In genomic region chr5:154823605-154824004, GRCh38 we compare ENCODE assay signal across 17 cellular contexts. TPM values are rescaled to one million over a fixed set of nuclear protein-coding genes. Genes with fewer than 3 reads are reported as not detected.
A peak's percentile ranks its signal among the peaks of the same experiment; 100 is the strongest.
DNase-seq lines count a peak whose midpoint lies in the region; ATAC-seq, FAIRE-seq and TF ChIP-seq lines count a peak whose summit lies in the region.
"Had no signal": no experiment of that assay in that cellular context is flagged by ENCODE, and none has a peak within 500 bp of the region (broad histone marks: within the 10 kb centered on the region; RNA-seq: fewer than 3 reads in every experiment).

No MANE protein-coding gene starts in this region.

- POLR2A ChIA-PET in IMR-90 (lab: Charles Lee; ENCODE audit: unreplicated experiment) (no interaction called here), endothelial cell of umbilical vein (lab: Charles Lee) (interaction anchor here (0.6 kb wide), 1 partner anchor 12 kb away, joined by 9 read pairs; no protein-coding TSS in a partner anchor)
- POLR2A ChIA-PET in activated CD4-positive, alpha-beta memory T cell treated with anti-CD3 and anti-CD28 coated beads, Interleukin-2, amount 10 ng/mL, durations not matched to agents 7 days and 5 days (lab: Charles Lee) = no interaction called here

- H3K9me3 ChIP-seq in IMR-90 (ENCODE audit: control insufficient read depth, insufficient read depth, low read length) (no peaks in the 10 kb centered on the region), endothelial cell of umbilical vein (replicated peaks; ENCODE audit: control insufficient read depth, insufficient read depth, low read length) (no peaks in the 10 kb centered on the region), pancreas (no peaks in the 10 kb centered on the region)

- DNase-seq in GM23338 (ENCODE audit: low spot score) = no peak
- DNase-seq in IMR-90 = no peak
- DNase-seq in endothelial cell of umbilical vein (ENCODE audit: low read depth, low spot score) = no peak
- DNase-seq in pancreas = peak in 1 of 6 donors; percentile 11
- no peak for DNase-seq in superior temporal gyrus (ENCODE audit: extremely low spot score)
- DNase-seq in activated CD4-positive, alpha-beta memory T cell treated with anti-CD3 and anti-CD28 coated beads, Interleukin-2, amount 10 ng/mL, durations not matched to agents 7 days and 5 days = no peak
- DNase-seq: COR-L47, NCI-H1417, NCI-H187 treated with DMSO at 0.1 percent for 48 hours, NCI-H2227 treated with DMSO at 0.1 percent for 48 hours, NCI-H524, PC-3 had no signal

- H2BK15ac ChIP-seq in IMR-90 (ENCODE audit: low read depth, low read length) = no peak overlapping the region

- H3K4me2 ChIP-seq in GM23338 (no peak overlapping the region), IMR-90 (ENCODE audit: low read depth, low read length) (no peak overlapping the region), endothelial cell of umbilical vein (ENCODE audit: insufficient read depth, low read length) (no peak overlapping the region)
- H3K4me2 ChIP-seq: KMS-11 had no signal

- H2AFZ ChIP-seq in GM23338 (no peak overlapping the region), IMR-90 (replicated peaks; ENCODE audit: low read length, poor library complexity) (no peak overlapping the region), endothelial cell of umbilical vein (ENCODE audit: low read depth, low read length) (no peak overlapping the region)

- H4K8ac ChIP-seq in IMR-90 (ENCODE audit: low read depth in 2 of 2, low read length in 2 of 2) = no peak overlapping the region

- TF ChIP-seq POLR2A in IMR-90 (IDR thresholded peaks at IDR 0.05; ENCODE audit: low read depth, low read length) (no peak), endothelial cell of umbilical vein (IDR thresholded peaks at IDR 0.05; ENCODE audit: low read depth, low read length) (no peak)

- no peak overlapping the region for H2BK5ac ChIP-seq in IMR-90 (ENCODE audit: low read depth, low read length, poor library complexity, severe bottlenecking)

- no peak overlapping the region for H3K9ac ChIP-seq in IMR-90 (ENCODE audit: low read depth, low read length)
- H3K9ac ChIP-seq in endothelial cell of umbilical vein (replicated peaks; ENCODE audit: extremely low read depth, insufficient read depth, low read length) = no peak overlapping the region
- H3K9ac ChIP-seq: KMS-11 had no signal

- H3K4me3 ChIP-seq in GM23338 (no peak overlapping the region), IMR-90 (ENCODE audit: insufficient read depth, low read depth, low read length) (no peak overlapping the region), endothelial cell of umbilical vein (replicated peaks in 1 of 3; ENCODE audit: insufficient read depth in 1 of 3, low read depth in 1 of 3, low read length in 3 of 3) (no peak overlapping the region), pancreas (no peak overlapping the region)

- H3K23ac ChIP-seq in IMR-90 (ENCODE audit: low read depth, low read length) = no peak overlapping the region

- TF ChIP-seq CTCF in GM23338 (conservative IDR thresholded peaks at IDR 0.05; ENCODE audit: low read depth in 2 of 2) (no peak), IMR-90 (conservative IDR thresholded peaks at IDR 0.05; ENCODE audit: low read depth, low read length) (no peak), endothelial cell of umbilical vein (IDR thresholded peaks at IDR 0.05; ENCODE audit: extremely low read depth in 1 of 2, insufficient read depth in 1 of 2, low read depth in 1 of 2, low read length in 2 of 2) (no peak), pancreas (IDR thresholded peaks at IDR 0.05) (no peak)

- peaks cover 27% of the 10 kb centered on the region for H3K27me3 Mint-ChIP-seq in GM23338 (ENCODE audit: insufficient read depth, low read depth, poor library complexity)
- H3K27me3 Mint-ChIP-seq in activated CD4-positive, alpha-beta memory T cell treated with anti-CD3 and anti-CD28 coated beads, Interleukin-2, amount 10 ng/mL, durations not matched to agents 7 days and 5 days = no peaks in the 10 kb centered on the region
- H3K27me3 Mint-ChIP-seq: B cell had no signal

- H4K91ac ChIP-seq in IMR-90 (ENCODE audit: insufficient read depth, low read depth, low read length) = no peak overlapping the region

- in situ Hi-C loops in IMR-90 (cut with MboI; ENCODE audit: low sequenced_read_pairs) = loop anchor here (25.0 kb wide), 1 partner anchor 361 kb away; no protein-coding TSS in a partner anchor

- ATAC-seq in GM23338 (no peak), IMR-90 (ENCODE audit: low read depth) (no peak), pancreas (peak in 3 of 4 donors; percentile 29 to 46 (median 33)), HG03025 (IDR thresholded peaks at IDR 0.05; ENCODE audit: low FRiP score, unreplicated experiment) (no peak)
- ATAC-seq: HCT116, PC-3 had no signal

- H3K36me3 ChIP-seq in GM23338 (ENCODE audit: insufficient read depth) (peaks cover 15% of the 10 kb centered on the region), IMR-90 (ENCODE audit: control insufficient read depth, insufficient read depth, low read length) (peaks cover 51% of the 10 kb centered on the region), endothelial cell of umbilical vein (ENCODE audit: control insufficient read depth in 2 of 2, extremely low read depth in 1 of 2, insufficient read depth in 2 of 2, low read length in 2 of 2) (peaks cover 0 to 15% of the 10 kb centered on the region in 2 experiments), pancreas (peaks cover 0 to 4% (median 0%) of the 10 kb centered on the region in 3 donors)

- H3K9me2 ChIP-seq in GM23338 (ENCODE audit: insufficient read depth) = no peaks in the 10 kb centered on the region

- no peak overlapping the region for H3K14ac ChIP-seq in IMR-90 (replicated peaks; ENCODE audit: low read depth, low read length)

- WGBS in IMR-90 (ENCODE audit: extremely low coverage in 2 of 2, insufficient read length in 1 of 2), 2 experiments = 86% methylated on average over 2 of the region's 4 CpGs; no CpG with 5 or more reads in 1 of the 2 experiments
- WGBS in pancreas, 2 donors = 69 to 77% methylated on average over 4 of the region's 4 CpGs

- 0 out of 2 replicates have a peak, but pooled peaks cover 8% of the 10 kb centered on the region for H3F3A ChIP-seq in GM23338 (replicated peaks; ENCODE audit: low read depth)

- no peak overlapping the region for H3K56ac ChIP-seq in IMR-90 (ENCODE audit: extremely low read depth, insufficient read depth, low read length)

- H3K79me2 ChIP-seq in GM23338 (replicated peaks; ENCODE audit: insufficient read depth) (no peaks in the 10 kb centered on the region), endothelial cell of umbilical vein (ENCODE audit: control insufficient read depth, insufficient read depth, low read length) (no peaks in the 10 kb centered on the region)

- no peak overlapping the region for H2BK20ac ChIP-seq in IMR-90 (ENCODE audit: low read depth, low read length)

- H2BK120ac ChIP-seq in IMR-90 (ENCODE audit: low read depth, low read length) = no peak overlapping the region

- FAIRE-seq in endothelial cell of umbilical vein (lab: Jason Lieb, UNC) = no peak
- FAIRE-seq in pancreas (lab: Jason Lieb, UNC) = no peak
- FAIRE-seq: G401.6 had no signal

- no peak overlapping the region for H3K4me3 Mint-ChIP-seq in GM23338
- no peak overlapping the region for H3K4me3 Mint-ChIP-seq in activated CD4-positive, alpha-beta memory T cell treated with anti-CD3 and anti-CD28 coated beads, Interleukin-2, amount 10 ng/mL, durations not matched to agents 7 days and 5 days
- H3K4me3 Mint-ChIP-seq: B cell had no signal

- intact Hi-C loops in IMR-90 (cut with micrococcal nuclease) = no loop called here
- intact Hi-C loops in endothelial cell of umbilical vein (cut with micrococcal nuclease) = no loop called here
- intact Hi-C loops in pancreas (cut with DNase I) = no loop called here

- no peak overlapping the region for H4K5ac ChIP-seq in IMR-90 (ENCODE audit: low read depth, low read length)

- no peak overlapping the region for H3K18ac ChIP-seq in IMR-90 (ENCODE audit: low read depth, low read length)

- H4K20me1 ChIP-seq in GM23338 (replicated peaks; ENCODE audit: insufficient read depth) = peaks cover 20% of the 10 kb centered on the region
- no peaks in the 10 kb centered on the region for H4K20me1 ChIP-seq in IMR-90 (ENCODE audit: insufficient read depth, low read length)
- no peaks in the 10 kb centered on the region for H4K20me1 ChIP-seq in endothelial cell of umbilical vein (replicated peaks; ENCODE audit: control insufficient read depth, extremely low read depth, insufficient read depth, low read length)

- peaks cover 17% of the 10 kb centered on the region for H3K4me1 Mint-ChIP-seq in GM23338
- peaks cover 43% of the 10 kb centered on the region for H3K4me1 Mint-ChIP-seq in activated CD4-positive, alpha-beta memory T cell treated with anti-CD3 and anti-CD28 coated beads, Interleukin-2, amount 10 ng/mL, durations not matched to agents 7 days and 5 days
- H3K4me1 Mint-ChIP-seq: B cell had no signal

- H3K9me1 ChIP-seq in IMR-90 (ENCODE audit: insufficient read depth, low read length) (peaks cover 15% of the 10 kb centered on the region; the same call in 1 of the 2 replicates), endothelial cell of umbilical vein (replicated peaks; ENCODE audit: control insufficient read depth, extremely low read depth, insufficient read depth, low read length) (no peaks in the 10 kb centered on the region)

- H3K27ac Mint-ChIP-seq in GM23338 = peak overlapping the region; percentile 35; the same call in 1 of the 2 replicates
- H3K27ac Mint-ChIP-seq in activated CD4-positive, alpha-beta memory T cell treated with anti-CD3 and anti-CD28 coated beads, Interleukin-2, amount 10 ng/mL, durations not matched to agents 7 days and 5 days = no peak overlapping the region
- H3K27ac Mint-ChIP-seq: B cell had no signal

- H3K27me3 ChIP-seq in GM23338 (ENCODE audit: insufficient read depth) (no peaks in the 10 kb centered on the region), IMR-90 (ENCODE audit: control insufficient read depth, insufficient read depth, low read length) (no peaks in the 10 kb centered on the region), endothelial cell of umbilical vein (ENCODE audit: control insufficient read depth in 2 of 2, insufficient read depth in 2 of 2, low read length in 2 of 2) (no peaks in the 10 kb centered on the region), pancreas (no peaks in the 10 kb centered on the region)

- no peak overlapping the region for H2AK5ac ChIP-seq in IMR-90 (ENCODE audit: low read depth, low read length)

- peaks cover 0 to 21% of the 10 kb centered on the region in 2 experiments; a peak in 3 of 4 replicates for H3K79me1 ChIP-seq in IMR-90 (ENCODE audit: low read depth in 1 of 2, low read length in 2 of 2)

- H3K4me1 ChIP-seq in GM23338 (ENCODE audit: insufficient read depth) (no peaks in the 10 kb centered on the region), IMR-90 (ENCODE audit: control insufficient read depth, insufficient read depth, low read length) (no peaks in the 10 kb centered on the region), endothelial cell of umbilical vein (ENCODE audit: control insufficient read depth, extremely low read depth, insufficient read depth, low read length) (no peaks in the 10 kb centered on the region), pancreas (no peaks in the 10 kb centered on the region)

- H2AK9ac ChIP-seq in IMR-90 (replicated peaks; ENCODE audit: low read depth, low read length, poor library complexity) = peak overlapping the region; percentile 16

- CTCF ChIA-PET in IMR-90 (lab: Yijun Ruan, JAX) = no interaction called here
- CTCF ChIA-PET in endothelial cell of umbilical vein (lab: Charles Lee) = interaction anchor here (1.6 kb wide), 1 partner anchor 11 kb away, joined by 3 read pairs; no protein-coding TSS in a partner anchor
- CTCF ChIA-PET in activated CD4-positive, alpha-beta memory T cell treated with anti-CD3 and anti-CD28 coated beads, Interleukin-2, amount 10 ng/mL, durations not matched to agents 7 days and 5 days (lab: Charles Lee) = interaction anchor here (0.6 kb wide), 1 partner anchor 14 kb away, joined by 3 read pairs; no protein-coding TSS in a partner anchor

- no peaks in the 10 kb centered on the region; the same call in 2 of the 3 replicates for H3K9me3 Mint-ChIP-seq in GM23338
- H3K9me3 Mint-ChIP-seq in activated CD4-positive, alpha-beta memory T cell treated with anti-CD3 and anti-CD28 coated beads, Interleukin-2, amount 10 ng/mL, durations not matched to agents 7 days and 5 days = no peaks in the 10 kb centered on the region

- BruUV-seq in IMR-90 (replicated peaks; lab: Mats Ljungman, UMichigan) (no TSS peak), endothelial cell of umbilical vein (replicated peaks; lab: Mats Ljungman, UMichigan) (no TSS peak)

- dilution Hi-C loops in IMR-90 (cut with HindIII; ENCODE audit: low sequenced_read_pairs, unreplicated experiment) (no loop called here), endothelial cell of umbilical vein (cut with MboI; ENCODE audit: extremely low pct_ligation_motif_present, low sequenced_read_pairs) (no loop called here)

- no peak overlapping the region for H3K4ac ChIP-seq in IMR-90 (ENCODE audit: low read depth, low read length)

- H3K27ac ChIP-seq in GM23338 (ENCODE audit: low read depth) = no peak overlapping the region
- H3K27ac ChIP-seq in IMR-90 (ENCODE audit: insufficient read depth, low read length) = no peak overlapping the region
- no peak overlapping the region for H3K27ac ChIP-seq in endothelial cell of umbilical vein (ENCODE audit: insufficient read depth, low read depth, low read length)
- H3K27ac ChIP-seq in pancreas = no peak overlapping the region
- H3K27ac ChIP-seq: KMS-11 had no signal

- peaks cover 52% of the 10 kb centered on the region for H3K36me3 Mint-ChIP-seq in GM23338 (ENCODE audit: low read depth)
- peaks cover 41% of the 10 kb centered on the region for H3K36me3 Mint-ChIP-seq in activated CD4-positive, alpha-beta memory T cell treated with anti-CD3 and anti-CD28 coated beads, Interleukin-2, amount 10 ng/mL, durations not matched to agents 7 days and 5 days (ENCODE audit: low read depth)

- TF ChIP-seq RAD21 in IMR-90 (IDR thresholded peaks at IDR 0.05; ENCODE audit: low read length) = no peak

RNA-seq across cellular contexts. Expression of gene FAXDC2, which starts 26.8 kb away (rescaled TPM):
- total RNA-seq in GM23338 (2014; rRNA removed; shearing (Covaris generic)) = 1.8 and 4.6 TPM in 2 replicates
- polyA plus RNA-seq in GM23338 (2016; fragmentation: Nextera tagmentation; extraction: Ambion mirVana) (2.5 and 4.0 TPM in 2 replicates), IMR-90 (2012; rRNA removed) (8.1 and 8.9 TPM in 2 replicates), endothelial cell of umbilical vein (12.0 and 13.4 TPM in 2 replicates), pancreas (10 to 100 TPM in 1 of 2 donors, 1 to 10 TPM in 1; 3.6 to 10.3 TPM)
- total RNA-seq in IMR-90 (2012; rRNA removed) (4.2 and 4.3 TPM in 2 replicates), endothelial cell of umbilical vein (5.8 and 8.3 TPM in 2 replicates), pancreas (10 to 100 TPM in 1 of 6 donors, 1 to 10 TPM in 5; 2.0 to 11.8 (median 4.7) TPM)
- polyA plus RNA-seq in IMR-90 (2012; cell fraction: cytosol; rRNA removed) = 3.1 and 6.5 TPM in 2 replicates
- 7.3 and 16.5 TPM in 2 replicates for polyA plus RNA-seq in IMR-90 (2012; cell fraction: nucleus; rRNA removed; ENCODE audit: low replicate concordance)
- 6.5 and 6.9 TPM in 2 replicates for polyA plus RNA-seq in endothelial cell of umbilical vein (2011; cell fraction: cytosol; rRNA removed)
- 11.8 and 15.0 TPM in 2 replicates for polyA plus RNA-seq in endothelial cell of umbilical vein (2011; cell fraction: nucleus; rRNA removed)
- 3.4 and 4.9 TPM in 2 replicates for polyA plus RNA-seq in endothelial cell of umbilical vein (2012)
- polyA minus RNA-seq in endothelial cell of umbilical vein = 23.7 and 32.5 TPM in 2 replicates
- not detected for polyA minus RNA-seq in endothelial cell of umbilical vein (2011; cell fraction: cytosol; rRNA and poly(A)+ RNA removed)
- 10.7 and 12.4 TPM in 2 replicates for polyA minus RNA-seq in endothelial cell of umbilical vein (2011; cell fraction: nucleus; rRNA and poly(A)+ RNA removed)
- not detected for total RNA-seq in activated CD4-positive, alpha-beta memory T cell treated with anti-CD3 and anti-CD28 coated beads, Interleukin-2, amount 10 ng/mL, durations not matched to agents 7 days and 5 days
- total RNA-seq: B cell, PC-3 had no signal

RNA-seq across cellular contexts. Expression of gene CNOT8, which starts 34.8 kb away (rescaled TPM):
- 77.7 and 78.3 TPM in 2 replicates for total RNA-seq in GM23338 (2014; rRNA removed; shearing (Covaris generic))
- 26.9 and 31.2 TPM in 2 replicates for polyA plus RNA-seq in GM23338 (2016; fragmentation: Nextera tagmentation; extraction: Ambion mirVana)
- 49.1 and 53.3 TPM in 2 replicates for total RNA-seq in IMR-90 (2012; rRNA removed)
- polyA plus RNA-seq in IMR-90 (2012; rRNA removed) = 35.1 and 41.4 TPM in 2 replicates
- 25.0 and 35.4 TPM in 2 replicates for polyA plus RNA-seq in IMR-90 (2012; cell fraction: cytosol; rRNA removed)
- polyA plus RNA-seq in IMR-90 (2012; cell fraction: nucleus; rRNA removed; ENCODE audit: low replicate concordance) = 19.0 and 52.8 TPM in 2 replicates
- 53.7 and 57.0 TPM in 2 replicates for total RNA-seq in endothelial cell of umbilical vein
- 34.6 and 42.6 TPM in 2 replicates for polyA plus RNA-seq in endothelial cell of umbilical vein
- 47.8 and 48.2 TPM in 2 replicates for polyA plus RNA-seq in endothelial cell of umbilical vein (2011; cell fraction: cytosol; rRNA removed)
- polyA plus RNA-seq in endothelial cell of umbilical vein (2011; cell fraction: nucleus; rRNA removed) = 56.0 and 61.1 TPM in 2 replicates
- 40.6 and 55.9 TPM in 2 replicates for polyA plus RNA-seq in endothelial cell of umbilical vein (2012)
- polyA minus RNA-seq in endothelial cell of umbilical vein = 62.7 and 64.2 TPM in 2 replicates
- polyA minus RNA-seq in endothelial cell of umbilical vein (2011; cell fraction: cytosol; rRNA and poly(A)+ RNA removed) = 32.9 TPM
- polyA minus RNA-seq in endothelial cell of umbilical vein (2011; cell fraction: nucleus; rRNA and poly(A)+ RNA removed) = 23.5 and 24.0 TPM in 2 replicates
- total RNA-seq in pancreas = 10 to 100 TPM; 11.8 to 27.4 (median 14.9) TPM
- polyA plus RNA-seq in pancreas = 10 to 100 TPM; 15.0 to 23.0 TPM
- 10 to 100 TPM; 86.2 to 94.5 TPM for total RNA-seq in activated CD4-positive, alpha-beta memory T cell treated with anti-CD3 and anti-CD28 coated beads, Interleukin-2, amount 10 ng/mL, durations not matched to agents 7 days and 5 days

Comparison
In these comparisons a context has a peak if more than half of its experiments do, and no peak if none do; other contexts are left out.
1. ATAC-seq: peak in pancreas (3 of 4); none in GM23338 (single experiment), IMR-90 (single experiment) and HG03025 (single experiment).